15 cellular contexts compared by ENCODE assay signal in the genomic region with DNA sequence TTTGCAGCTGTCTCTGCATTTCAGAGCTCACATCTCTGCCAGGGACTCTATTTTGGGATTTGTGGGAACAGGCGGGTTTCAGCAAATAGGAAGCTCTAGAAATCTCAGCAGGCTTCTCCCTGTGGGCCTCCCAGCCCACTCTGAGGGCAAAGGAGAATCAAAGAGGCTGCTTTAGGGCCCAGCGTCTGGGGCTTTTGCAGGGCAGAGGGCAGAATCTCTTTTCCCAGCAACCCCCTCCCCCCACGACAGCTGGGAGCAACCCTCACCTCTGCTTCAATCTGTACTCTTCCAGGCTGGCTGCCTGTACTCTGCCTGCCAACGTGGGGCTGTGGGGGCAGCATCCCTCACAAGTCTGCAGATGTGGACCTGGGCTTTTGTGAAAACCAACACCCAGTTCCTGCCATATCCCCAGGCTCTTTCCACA.
DNase-seq lines count a peak whose midpoint lies in the region; ATAC-seq and TF ChIP-seq lines count a peak whose summit lies in the region.
"Had no signal": no experiment of that assay in that cellular context is flagged by ENCODE, and none has a peak within 500 bp of the region (broad histone marks: within the 10 kb centered on the region; RNA-seq: fewer than 3 reads in every experiment).

No MANE protein-coding gene starts in this region.

- no peak overlapping the region for H3K27ac ChIP-seq in IMR-90 (ENCODE audit: insufficient read depth, low read length)

- no peaks in the 10 kb centered on the region for H3K27me3 ChIP-seq in IMR-90 (ENCODE audit: control insufficient read depth, insufficient read depth, low read length)

- no peak overlapping the region for H3K56ac ChIP-seq in IMR-90 (ENCODE audit: extremely low read depth, insufficient read depth, low read length)

- H3K14ac ChIP-seq in IMR-90 (replicated peaks; ENCODE audit: low read depth, low read length): no peak overlapping the region

- H3K18ac ChIP-seq in IMR-90 (ENCODE audit: low read depth, low read length): no peak overlapping the region

- no peak overlapping the region for H2AK9ac ChIP-seq in IMR-90 (replicated peaks; ENCODE audit: low read depth, low read length, poor library complexity)

- no CpG with 5 or more reads among the region's 4 CpGs for WGBS in IMR-90 (ENCODE audit: extremely low coverage in 2 of 2, insufficient read length in 1 of 2), 2 experiments

- H3K4me1 ChIP-seq in IMR-90 (ENCODE audit: control insufficient read depth, insufficient read depth, low read length): peaks cover 2% of the 10 kb centered on the region; the same call in 1 of the 2 replicates
- H3K4me1 ChIP-seq: Caco-2 had no signal

- no peak overlapping the region for H3K23ac ChIP-seq in IMR-90 (ENCODE audit: low read depth, low read length)

- no peak overlapping the region for H2BK120ac ChIP-seq in IMR-90 (ENCODE audit: low read depth, low read length)

- in situ Hi-C loops in IMR-90 (cut with MboI; ENCODE audit: low sequenced_read_pairs): no loop called here

- CTCF ChIA-PET in IMR-90 (lab: Yijun Ruan, JAX): interaction anchor here (0.9 kb wide), 1 partner anchor 23 kb away, joined by 5 read pairs; no protein-coding TSS in a partner anchor

- H2BK20ac ChIP-seq in IMR-90 (ENCODE audit: low read depth, low read length): no peak overlapping the region

- no peaks in the 10 kb centered on the region for H4K20me1 ChIP-seq in IMR-90 (ENCODE audit: insufficient read depth, low read length)

- H4K91ac ChIP-seq in IMR-90 (ENCODE audit: insufficient read depth, low read depth, low read length): no peak overlapping the region

- no TSS peak for BruUV-seq in IMR-90 (replicated peaks; lab: Mats Ljungman, UMichigan)

- no peak for TF ChIP-seq CTCF in IMR-90 (conservative IDR thresholded peaks at IDR 0.05; ENCODE audit: low read depth, low read length)

- H2AK5ac ChIP-seq in IMR-90 (ENCODE audit: low read depth, low read length): no peak overlapping the region

- no peak overlapping the region for H3K4ac ChIP-seq in IMR-90 (ENCODE audit: low read depth, low read length)

- H2BK5ac ChIP-seq in IMR-90 (ENCODE audit: low read depth, low read length, poor library complexity, severe bottlenecking): no peak overlapping the region

- no peak overlapping the region for H2BK15ac ChIP-seq in IMR-90 (ENCODE audit: low read depth, low read length)

- no peak overlapping the region for H4K8ac ChIP-seq in IMR-90 (ENCODE audit: low read depth in 2 of 2, low read length in 2 of 2)

- no peak for ATAC-seq in IMR-90 (ENCODE audit: low read depth)
- ATAC-seq in HG03571 (IDR thresholded peaks at IDR 0.05; ENCODE audit: unreplicated experiment): no peak
- ATAC-seq: naive thymus-derived CD4-positive, alpha-beta T cell had no signal

- POLR2A ChIA-PET in IMR-90 (lab: Charles Lee; ENCODE audit: unreplicated experiment): no interaction called here

- peak overlapping the region; percentile 5 for H2AFZ ChIP-seq in IMR-90 (replicated peaks; ENCODE audit: low read length, poor library complexity)

- H3K9ac ChIP-seq in IMR-90 (ENCODE audit: low read depth, low read length): no peak overlapping the region

- no peak overlapping the region for H3K4me2 ChIP-seq in IMR-90 (ENCODE audit: low read depth, low read length)

- TF ChIP-seq POLR2A in IMR-90 (IDR thresholded peaks at IDR 0.05; ENCODE audit: low read depth, low read length): no peak

- H3K4me3 ChIP-seq in IMR-90 (ENCODE audit: insufficient read depth, low read depth, low read length): no peak overlapping the region

- no peaks in the 10 kb centered on the region for H3K36me3 ChIP-seq in IMR-90 (ENCODE audit: control insufficient read depth, insufficient read depth, low read length)

- H3K9me3 ChIP-seq in IMR-90 (ENCODE audit: control insufficient read depth, insufficient read depth, low read length): 0 out of 2 replicates have a peak, but pooled peaks cover 2% of the 10 kb centered on the region
- H3K9me3 ChIP-seq: Caco-2 had no signal

- DNase-seq in IMR-90 (no peak), ecto neural progenitor cell (ENCODE audit: low spot score) (peak; percentile 64), inferior parietal cortex (ENCODE audit: extremely low spot score) (peak; percentile 52), putamen (ENCODE audit: low spot score) (peak; percentile 25), COLO668 (lab: John Stamatoyannopoulos, UW; ENCODE audit: unreplicated experiment) (no peak), DMS79 (lab: John Stamatoyannopoulos, UW) (no peak), NCI-H2227 treated with DMSO at 0.1 percent for 48 hours (lab: John Stamatoyannopoulos, UW) (no peak)
- DNase-seq: activated CD8-positive, alpha-beta memory T cell treated with anti-CD3 and anti-CD28 coated beads for 24 hours; aorta; Caco-2; naive thymus-derived CD4-positive, alpha-beta T cell; NK-92 treated with Interleukin-12 subunit alpha and Interleukin-12 subunit beta, amount 100 ng/mL, for 24 hours; SHP77 treated with DMSO at 0.1 percent for 48 hours; stimulated activated naive CD4-positive, alpha-beta T cell treated with Interleukin-2 at 50 U/mL for 16 hours had no signal

- intact Hi-C loops in IMR-90 (cut with micrococcal nuclease): no loop called here

- no peak overlapping the region for H4K5ac ChIP-seq in IMR-90 (ENCODE audit: low read depth, low read length)

- H3K9me1 ChIP-seq in IMR-90 (ENCODE audit: insufficient read depth, low read length): no peaks in the 10 kb centered on the region

- TF ChIP-seq RAD21 in IMR-90 (IDR thresholded peaks at IDR 0.05; ENCODE audit: low read length): no peak

- dilution Hi-C loops in IMR-90 (cut with HindIII; ENCODE audit: low sequenced_read_pairs, unreplicated experiment): no loop called here

- H3K79me1 ChIP-seq in IMR-90 (ENCODE audit: low read depth in 1 of 2, low read length in 2 of 2): no peaks in the 10 kb centered on the region

TF ChIP-seq in IMR-90, 13 proteins besides CTCF, POLR2A, EP300 and RAD21:
- TF ChIP-seq CEBPB (IDR thresholded peaks at IDR 0.05; ENCODE audit: low read depth, low read length) (no peak), CHD1 (IDR thresholded peaks at IDR 0.05; ENCODE audit: low read depth, low read length) (no peak), FOS (IDR thresholded peaks at IDR 0.05; ENCODE audit: low read depth, low read length) (no peak), USF2 (IDR thresholded peaks at IDR 0.05; ENCODE audit: low read depth, low read length) (no peak), BHLHE40 (IDR thresholded peaks at IDR 0.05; ENCODE audit: low read depth, low read length) (no peak), SMC3 (IDR thresholded peaks at IDR 0.05; ENCODE audit: low read depth, low read length) (no peak), RCOR1 (IDR thresholded peaks at IDR 0.05; ENCODE audit: insufficient replicate concordance, low read length) (no peak), NFE2L2 (IDR thresholded peaks at IDR 0.05; ENCODE audit: low read depth, low read length) (no peak), MXI1 (IDR thresholded peaks at IDR 0.05; ENCODE audit: borderline replicate concordance, low read depth, low read length) (no peak), ELK1 (IDR thresholded peaks at IDR 0.05; ENCODE audit: borderline replicate concordance, low read depth, low read length) (no peak), RFX5 (IDR thresholded peaks at IDR 0.05; ENCODE audit: low read depth, low read length) (no peak), MAZ (IDR thresholded peaks at IDR 0.05; ENCODE audit: borderline replicate concordance, low read depth, low read length) (no peak), MAFK (IDR thresholded peaks at IDR 0.05; ENCODE audit: low read depth, low read length) (no peak)

Comparison
In these comparisons a context has a peak if more than half of its experiments do, and no peak if none do; other contexts are left out.
1. DNase-seq: peak in ecto neural progenitor cell (single experiment), inferior parietal cortex (single experiment) and putamen (single experiment); none in IMR-90 (single experiment), COLO668 (single experiment), DMS79 (single experiment) and NCI-H2227 treated with DMSO at 0.1 percent for 48 hours (single experiment).